8 cellular contexts compared by ENCODE assay signal in the genomic region with DNA sequence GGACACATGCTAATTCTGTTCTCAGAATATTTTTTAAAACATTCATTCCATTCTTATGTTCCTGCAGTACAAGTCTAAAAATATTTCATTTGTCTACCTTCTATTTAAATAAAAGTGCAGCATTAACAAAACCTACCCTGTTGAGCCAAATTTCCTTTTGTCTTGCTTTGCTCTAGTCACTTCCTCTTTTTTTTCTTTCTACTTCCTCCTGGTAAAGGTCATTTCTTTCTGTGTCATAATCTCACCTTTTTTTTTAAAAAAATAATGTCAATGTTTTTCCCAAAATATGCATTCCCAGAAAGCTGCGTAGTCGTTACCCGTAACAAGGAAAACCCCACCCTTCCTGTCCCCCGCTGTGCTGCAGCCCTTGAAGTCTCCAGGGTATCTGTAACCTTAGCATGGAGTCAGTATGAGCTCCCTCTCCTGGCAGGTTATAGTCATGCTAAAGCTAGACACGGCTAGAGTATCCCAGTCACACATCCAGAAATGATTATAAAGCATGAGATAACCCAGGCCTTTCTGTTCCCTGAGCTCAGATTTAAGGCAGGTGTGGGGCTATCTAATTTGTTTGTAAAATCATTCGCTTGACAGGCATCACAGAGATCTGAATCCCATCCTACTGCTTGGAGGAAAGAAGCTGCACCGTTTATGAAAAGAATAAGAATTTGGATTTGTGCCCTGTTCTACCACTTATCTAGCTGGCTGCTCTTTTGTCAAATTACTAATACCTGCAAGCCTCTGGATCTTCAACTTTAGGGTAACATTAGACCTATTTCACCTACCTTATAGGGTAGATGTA. TPM values are rescaled to one million over a fixed set of nuclear protein-coding genes. Genes with fewer than 3 reads are reported as not detected.
A peak's percentile ranks its signal among the peaks of the same experiment; 100 is the strongest.
DNase-seq lines count a peak whose midpoint lies in the region; ATAC-seq, FAIRE-seq and TF ChIP-seq lines count a peak whose summit lies in the region.

No MANE protein-coding gene starts in this region.

- 11 to 13% methylated on average over 6 of the region's 7 CpGs for WGBS in esophagus squamous epithelium, 2 donors

- peak overlapping the region in 5 of 6 donors; percentile 74 to 89 (median 82) for H3K27ac Mint-ChIP-seq in naive B cell
- peak overlapping the region; percentile 74 to 87 for H3K27ac Mint-ChIP-seq in stimulated activated naive CD8-positive, alpha-beta T cell treated with anti-CD3 and anti-CD28 coated beads, Interleukin-15, amount 100 ng/mL, for 72 hours

- H3K4me3 Mint-ChIP-seq in naive B cell, result peak overlapping the region; percentile 70 to 96 (median 86)
- peak overlapping the region; percentile 85 for H3K4me3 Mint-ChIP-seq in stimulated activated naive CD8-positive, alpha-beta T cell treated with anti-CD3 and anti-CD28 coated beads, Interleukin-15, amount 100 ng/mL, for 72 hours

- FAIRE-seq in HTR-8/SVneo (lab: Jason Lieb, UNC), result peak; percentile 40

- TF ChIP-seq CTCF in esophagus squamous epithelium (IDR thresholded peaks at IDR 0.05), result peak; percentile 29 to 87 (median 72)

- H3K36me3 ChIP-seq in NT2/D1 (ENCODE audit: insufficient read depth, insufficient read length, low read length) (no peaks in the 10 kb centered on the region), esophagus squamous epithelium (no peaks in the 10 kb centered on the region)

- H3K4me1 ChIP-seq in NT2/D1 (ENCODE audit: insufficient read depth, insufficient read length) (no peaks in the 10 kb centered on the region), esophagus squamous epithelium (peaks cover 0 to 27% (median 6%) of the 10 kb centered on the region in 3 donors)

- H3K4me3 ChIP-seq in NT2/D1 (ENCODE audit: insufficient read length, low read depth), result no peak overlapping the region
- peak overlapping the region; percentile 3 to 40 (median 19) for H3K4me3 ChIP-seq in esophagus squamous epithelium

- H3K9me3 Mint-ChIP-seq in naive B cell, result peaks cover 0 to 5% (median 0%) of the 10 kb centered on the region in 7 donors
- H3K9me3 Mint-ChIP-seq in stimulated activated naive CD8-positive, alpha-beta T cell treated with anti-CD3 and anti-CD28 coated beads, Interleukin-15, amount 100 ng/mL, for 72 hours, result no peaks in the 10 kb centered on the region

- no peaks in the 10 kb centered on the region for H3K27me3 ChIP-seq in NT2/D1 (ENCODE audit: insufficient read depth, insufficient read length)
- H3K27me3 ChIP-seq in esophagus squamous epithelium, result no peaks in the 10 kb centered on the region

- no peaks in the 10 kb centered on the region for H3K36me3 Mint-ChIP-seq in naive B cell

- DNase-seq in DMS153 (lab: John Stamatoyannopoulos, UW) (peak; percentile 65), HTR-8/SVneo (ENCODE audit: insufficient read length, low spot score) (peak; percentile 88), NT2/D1 (ENCODE audit: low read depth, low spot score) (peak; percentile 35), activated T-cell treated with anti-CD3 and anti-CD28 coated beads for 1 hour (ENCODE audit: low read depth) (peak; percentile 21), esophagus squamous epithelium (lab: John Stamatoyannopoulos, UW) (no peak), naive B cell (peak; percentile 67)
- peak; percentile 58 to 70 for DNase-seq in stimulated activated naive CD8-positive, alpha-beta T cell treated with anti-CD3 and anti-CD28 coated beads, Interleukin-15, amount 100 ng/mL, for 72 hours

- intact Hi-C loops in esophagus squamous epithelium (cut with DNase I), result loop anchor here (5.0 kb wide), 1 partner anchor 151 kb away; no protein-coding TSS in a partner anchor

- H3K4me1 Mint-ChIP-seq in naive B cell, result peaks cover 10 to 18% (median 16%) of the 10 kb centered on the region in 3 donors
- peaks cover 17% of the 10 kb centered on the region for H3K4me1 Mint-ChIP-seq in stimulated activated naive CD8-positive, alpha-beta T cell treated with anti-CD3 and anti-CD28 coated beads, Interleukin-15, amount 100 ng/mL, for 72 hours

- no peak for TF ChIP-seq POLR2A in esophagus squamous epithelium (IDR thresholded peaks at IDR 0.05)

- H3K27ac ChIP-seq in esophagus squamous epithelium, result peak overlapping the region; percentile 21 to 70 (median 54)

- H3K9me3 ChIP-seq in NT2/D1 (ENCODE audit: insufficient read depth, low read length) (no peaks in the 10 kb centered on the region), esophagus squamous epithelium (no peaks in the 10 kb centered on the region)

- ATAC-seq in GM21447 (IDR thresholded peaks at IDR 0.05; ENCODE audit: unreplicated experiment) (peak; percentile 98), naive B cell (ENCODE audit: low read depth in 2 of 2) (peak; percentile 90 to 91)
- ATAC-seq in stimulated activated naive CD8-positive, alpha-beta T cell treated with anti-CD3 and anti-CD28 coated beads, Interleukin-15, amount 100 ng/mL, for 72 hours, result peak; percentile 99

- no peaks in the 10 kb centered on the region for H3K27me3 Mint-ChIP-seq in naive B cell
- H3K27me3 Mint-ChIP-seq in stimulated activated naive CD8-positive, alpha-beta T cell treated with anti-CD3 and anti-CD28 coated beads, Interleukin-15, amount 100 ng/mL, for 72 hours, result no peaks in the 10 kb centered on the region

- H3K9ac ChIP-seq in NT2/D1 (ENCODE audit: insufficient read length, low read depth), result no peak overlapping the region

RNA-seq across cellular contexts. Expression of a gene that starts 51.1 kb away (rescaled TPM):
- total RNA-seq in esophagus squamous epithelium, result 10 to 100 TPM; 14.4 to 26.3 (median 18.5) TPM
- polyA plus RNA-seq in naive B cell (ENCODE audit: low read depth in 6 of 6), result 10 to 100 TPM; 13.1 to 22.6 (median 16.5) TPM
